1 cellular context compared by ENCODE assay signal in genomic region chr16:2603165-2604015, GRCh38.
TF ChIP-seq lines count a peak whose summit lies in the region.

No MANE protein-coding gene starts in this region.

TF ChIP-seq in K562, 482 proteins besides CTCF, POLR2A, EP300 and RAD21 (continued from another document and continues in another):
- TF ChIP-seq SAFB (IDR thresholded peaks at IDR 0.05; ENCODE audit: borderline replicate concordance, low read depth, low read length) = no peak
- TF ChIP-seq ZNF644 (tag; IDR thresholded peaks at IDR 0.05; ENCODE audit: low read depth) = peak; percentile 81; the same call in 1 of the 2 replicates
- peak; percentile 42; the same call in 1 of the 2 replicates for TF ChIP-seq ZNF197 (CRISPR knock-in tag; IDR thresholded peaks at IDR 0.05; ENCODE audit: low read depth)
- TF ChIP-seq SMARCE1 (IDR thresholded peaks at IDR 0.05) = no peak; the same call in 1 of the 2 replicates
- peak; percentile 57; the same call in 1 of the 2 replicates for TF ChIP-seq KLF1 (tag; IDR thresholded peaks at IDR 0.05)
- peak; percentile 98 for TF ChIP-seq EP400 (IDR thresholded peaks at IDR 0.05)
- peak; percentile 83 for TF ChIP-seq CREM (IDR thresholded peaks at IDR 0.05; ENCODE audit: low read depth)
- TF ChIP-seq GMEB1 (CRISPR knock-in tag; IDR thresholded peaks at IDR 0.05) = peak; percentile 57
- TF ChIP-seq PHTF2 (CRISPR knock-in tag; IDR thresholded peaks at IDR 0.05) = no peak
- no peak for TF ChIP-seq NUFIP1 (IDR thresholded peaks at IDR 0.05; ENCODE audit: partially characterized antibody)
- TF ChIP-seq ZFP36 (IDR thresholded peaks at IDR 0.05; ENCODE audit: low read depth, low read length, partially characterized antibody) = no peak
- TF ChIP-seq HDGF (IDR thresholded peaks at IDR 0.05) = no peak
- TF ChIP-seq MCM2 (IDR thresholded peaks at IDR 0.05; ENCODE audit: low read depth) = no peak
- TF ChIP-seq ZNF263 (CRISPR knock-in tag; IDR thresholded peaks at IDR 0.05; ENCODE audit: borderline replicate concordance) = peak; percentile 14; the same call in 1 of the 2 replicates
- peak; percentile 75; the same call in 1 of the 2 replicates for TF ChIP-seq ZNF740 (CRISPR knock-in tag; IDR thresholded peaks at IDR 0.05)
- peak in 1 of 2 experiments; percentile 64; a peak in 1 of 4 replicates for TF ChIP-seq ZNF740 (tag; IDR thresholded peaks at IDR 0.05)
- TF ChIP-seq THRAP3 (IDR thresholded peaks at IDR 0.05; ENCODE audit: borderline replicate concordance) = peak; percentile 88; the same call in 1 of the 2 replicates
- no peak; the same call in 1 of the 2 replicates for TF ChIP-seq ZNF511 (CRISPR knock-in tag; IDR thresholded peaks at IDR 0.05)
- peak; percentile 48; the same call in 1 of the 2 replicates for TF ChIP-seq ZBTB9 (CRISPR knock-in tag; IDR thresholded peaks at IDR 0.05)
- TF ChIP-seq SMAD1 (IDR thresholded peaks at IDR 0.05; ENCODE audit: low read depth, low read length, partially characterized antibody) = no peak
- no peak for TF ChIP-seq POU5F1 (IDR thresholded peaks at IDR 0.05; ENCODE audit: borderline replicate concordance, low read depth, low read length, partially characterized antibody)
- peak; percentile 26; the same call in 1 of the 2 replicates for TF ChIP-seq RFX5 (IDR thresholded peaks at IDR 0.05; ENCODE audit: low read depth, low read length)
- no peak for TF ChIP-seq TRIM25 (IDR thresholded peaks at IDR 0.05; ENCODE audit: borderline replicate concordance)
- TF ChIP-seq E2F1 (CRISPR knock-in tag; IDR thresholded peaks at IDR 0.05) = peak; percentile 83; the same call in 1 of the 2 replicates
- TF ChIP-seq SAP30 (IDR thresholded peaks at IDR 0.05; ENCODE audit: borderline replicate concordance, insufficient read depth, low read depth, low read length, poor library complexity, severe bottlenecking) = peak; percentile 85
- peak; percentile 99 for TF ChIP-seq SP1 (CRISPR knock-in tag; IDR thresholded peaks at IDR 0.05)
- TF ChIP-seq HDAC1 (IDR thresholded peaks at IDR 0.05) = peak; percentile 18 to 90; a peak in 2 of 4 replicates
- no peak for TF ChIP-seq TFAM (CRISPR knock-in tag; conservative IDR thresholded peaks at IDR 0.05)
- TF ChIP-seq TEAD4 (IDR thresholded peaks at IDR 0.05; ENCODE audit: low read length) = peak; percentile 54
- TF ChIP-seq TEAD4 (CRISPR knock-in tag; IDR thresholded peaks at IDR 0.05; ENCODE audit: borderline replicate concordance) = no peak
- TF ChIP-seq REST (CRISPR knock-in tag; IDR thresholded peaks at IDR 0.05; ENCODE audit: low read depth) = peak; percentile 68; the same call in 1 of the 2 replicates
- peak; percentile 95 to 99 (median 99) for TF ChIP-seq ZBTB11 (CRISPR knock-in tag; IDR thresholded peaks at IDR 0.05)
- no peak for TF ChIP-seq GATA2 (CRISPR knock-in tag; IDR thresholded peaks at IDR 0.05)
- peak; percentile 88 for TF ChIP-seq NR2C1 (IDR thresholded peaks at IDR 0.05)
- peak; percentile 89 for TF ChIP-seq NR2C1 (tag; IDR thresholded peaks at IDR 0.05)
- peak; percentile 93 for TF ChIP-seq SIN3B (IDR thresholded peaks at IDR 0.05; ENCODE audit: low read depth)
- peak; percentile 42; the same call in 1 of the 2 replicates for TF ChIP-seq DMBX1 (CRISPR knock-in tag; IDR thresholded peaks at IDR 0.05; ENCODE audit: borderline replicate concordance)
- TF ChIP-seq IRF2 (CRISPR knock-in tag; IDR thresholded peaks at IDR 0.05) = no peak
- TF ChIP-seq MEF2A (IDR thresholded peaks at IDR 0.05; ENCODE audit: control insufficient read depth, low read depth, low read length) = peak; percentile 45; the same call in 1 of the 2 replicates
- TF ChIP-seq POLR2B (IDR thresholded peaks at IDR 0.05; ENCODE audit: low read depth, partially characterized antibody) = peak; percentile 93
- TF ChIP-seq FOXM1 (IDR thresholded peaks at IDR 0.05; ENCODE audit: low read depth) = no peak
- TF ChIP-seq FOXM1 (CRISPR knock-in tag; IDR thresholded peaks at IDR 0.05; ENCODE audit: low read depth) = no peak
- TF ChIP-seq IRF1 (CRISPR knock-in tag; IDR thresholded peaks at IDR 0.05; ENCODE audit: borderline replicate concordance) = no peak
- TF ChIP-seq HNRNPUL1 (IDR thresholded peaks at IDR 0.05; ENCODE audit: low read length) = no peak
- TF ChIP-seq ELK3 (CRISPR knock-in tag; IDR thresholded peaks at IDR 0.05) = no peak
- TF ChIP-seq ZBTB26 (CRISPR knock-in tag; IDR thresholded peaks at IDR 0.05) = peak; percentile 15; the same call in 1 of the 2 replicates
- TF ChIP-seq ZNF785 (CRISPR knock-in tag; IDR thresholded peaks at IDR 0.05) = no peak
- peak; percentile 92 for TF ChIP-seq EGR1 (conservative IDR thresholded peaks at IDR 0.05)
